ENCODE assay signal across 1 cellular context in the genomic region with DNA sequence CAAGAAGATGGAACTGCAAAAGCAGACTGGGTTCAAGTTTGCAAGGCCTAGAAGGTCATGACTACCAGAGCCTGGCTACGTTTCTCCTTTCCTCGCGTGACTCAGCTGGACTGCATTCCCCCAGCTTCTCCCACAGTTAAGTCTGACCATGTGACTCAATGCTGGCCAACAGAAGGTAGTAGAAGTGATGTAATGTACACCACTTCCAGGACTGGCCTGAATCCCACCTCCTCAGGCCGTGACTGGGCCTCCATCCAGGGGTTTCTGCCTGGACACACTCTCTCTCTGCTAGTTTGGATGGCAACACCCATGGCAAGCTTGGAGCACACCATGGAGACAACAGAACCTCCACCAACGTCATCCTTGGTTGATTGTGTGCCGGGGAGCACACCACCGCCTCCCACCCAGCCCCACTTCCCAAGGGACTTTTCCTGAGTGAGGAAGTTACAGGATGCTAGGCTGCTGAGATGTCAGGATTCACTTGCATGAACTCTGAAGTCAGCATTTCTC.
TF ChIP-seq lines count a peak whose summit lies in the region.

No MANE protein-coding gene starts in this region.

TF ChIP-seq in IMR-90, 13 proteins besides CTCF, POLR2A, EP300 and RAD21 (continued from another document):
- TF ChIP-seq, protein P1, sequence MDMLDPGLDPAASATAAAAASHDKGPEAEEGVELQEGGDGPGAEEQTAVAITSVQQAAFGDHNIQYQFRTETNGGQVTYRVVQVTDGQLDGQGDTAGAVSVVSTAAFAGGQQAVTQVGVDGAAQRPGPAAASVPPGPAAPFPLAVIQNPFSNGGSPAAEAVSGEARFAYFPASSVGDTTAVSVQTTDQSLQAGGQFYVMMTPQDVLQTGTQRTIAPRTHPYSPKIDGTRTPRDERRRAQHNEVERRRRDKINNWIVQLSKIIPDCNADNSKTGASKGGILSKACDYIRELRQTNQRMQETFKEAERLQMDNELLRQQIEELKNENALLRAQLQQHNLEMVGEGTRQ (IDR thresholded peaks at IDR 0.05; ENCODE audit: low read depth, low read length) = peak; percentile 80
